Comparison of ENCODE assay signal across 8 cellular contexts in genomic region chr6:90393232-90393884, GRCh38.
A peak's percentile ranks its signal among the peaks of the same experiment; 100 is the strongest.
DNase-seq lines count a peak whose midpoint lies in the region; ATAC-seq and TF ChIP-seq lines count a peak whose summit lies in the region.

No MANE protein-coding gene starts in this region.

- H3K27ac Mint-ChIP-seq in glutamatergic neuron (ENCODE audit: unreplicated experiment): peak overlapping the region; percentile 1

- no peaks in the 10 kb centered on the region for H3K27me3 Mint-ChIP-seq in glutamatergic neuron (ENCODE audit: unreplicated experiment)

- H3K9me3 ChIP-seq in SK-N-MC (ENCODE audit: low read depth, low read length): no peaks in the 10 kb centered on the region

- TF ChIP-seq CTCF in LNCaP clone FGC (IDR thresholded peaks at IDR 0.05; ENCODE audit: control insufficient read depth, extremely low read depth, insufficient read depth) (peak; percentile 52), glutamatergic neuron (IDR thresholded peaks at IDR 0.05; ENCODE audit: partially characterized antibody, unreplicated experiment) (peak; percentile 74)

- H3K9ac ChIP-seq in SK-N-MC (ENCODE audit: insufficient read length): no peak overlapping the region

- H3K4me3 ChIP-seq in LNCaP clone FGC (ENCODE audit: low read depth, low read length) (no peak overlapping the region), SK-N-MC (no peak overlapping the region)

- no peak overlapping the region for H3K27ac ChIP-seq in SK-N-MC

- H3K36me3 ChIP-seq in SK-N-MC (ENCODE audit: insufficient read depth, low read length): no peaks in the 10 kb centered on the region

- H3K36me3 Mint-ChIP-seq in glutamatergic neuron (ENCODE audit: unreplicated experiment): no peaks in the 10 kb centered on the region

- DNase-seq in C1 segment of cervical spinal cord (lab: John Stamatoyannopoulos, UW): peak in 9 of 14 donors; percentile 12 to 48 (median 34)
- DNase-seq in LNCaP clone FGC (ENCODE audit: low read depth): no peak
- peak; percentile 24 for DNase-seq in SK-N-MC (ENCODE audit: low read depth, low spot score)
- DNase-seq in activated naive CD4-positive, alpha-beta T cell treated with Interleukin-2 at 50 U/mL for 16 hours: peak; percentile 67
- peak; percentile 67 for DNase-seq in glutamatergic neuron
- peak; percentile 35 for DNase-seq in putamen (ENCODE audit: low spot score)

- peaks cover 23% of the 10 kb centered on the region for H3K4me1 Mint-ChIP-seq in glutamatergic neuron (ENCODE audit: low read depth, unreplicated experiment)

- H3K9me3 Mint-ChIP-seq in glutamatergic neuron (ENCODE audit: unreplicated experiment): no peaks in the 10 kb centered on the region

- peak; percentile 66 for ATAC-seq in GM19438 (IDR thresholded peaks at IDR 0.05; ENCODE audit: low read depth, unreplicated experiment)
- ATAC-seq in GM21717 (IDR thresholded peaks at IDR 0.05; ENCODE audit: unreplicated experiment): no peak

- H3K4me3 Mint-ChIP-seq in glutamatergic neuron (ENCODE audit: unreplicated experiment): no peak overlapping the region
